Comparison of ENCODE assay signal across 8 cellular contexts in genomic region chr11:102306048-102306575, GRCh38. TPM values are rescaled to one million over a fixed set of nuclear protein-coding genes. Genes with fewer than 3 reads are reported as not detected.
DNase-seq lines count a peak whose midpoint lies in the region; ATAC-seq and TF ChIP-seq lines count a peak whose summit lies in the region.

No MANE protein-coding gene starts in this region.

- no peaks in the 10 kb centered on the region for H3K27me3 Mint-ChIP-seq in T-helper 2 cell treated with Interferon-gamma antibody and Interleukin-4, amounts not matched to agents 5 μg/mL and 100 μg/mL, for 36 hours (ENCODE audit: low read depth)

- DNase-seq in right cardiac atrium (no peak), Right ventricle myocardium inferior (ENCODE audit: missing footprints) (no peak), NCI-H524 treated with DMSO at 0.1 percent for 48 hours (lab: John Stamatoyannopoulos, UW) (no peak), NCI-H1092 (lab: John Stamatoyannopoulos, UW) (no peak), iPS-NIHi11 (ENCODE audit: low spot score) (no peak)
- no peak for DNase-seq in T-helper 2 cell treated with Interferon-gamma antibody and Interleukin-4, amounts not matched to agents 5 μg/mL and 100 μg/mL, for 36 hours (ENCODE audit: low spot score)

- H3K27me3 ChIP-seq in right cardiac atrium (ENCODE audit: control insufficient read depth, insufficient read depth) (no peaks in the 10 kb centered on the region), liver (ENCODE audit: control insufficient read depth in 4 of 4, insufficient read depth in 4 of 4, low read length in 3 of 4) (no peaks in the 10 kb centered on the region)

- H3K9me3 Mint-ChIP-seq in T-helper 2 cell treated with Interferon-gamma antibody and Interleukin-4, amounts not matched to agents 5 μg/mL and 100 μg/mL, for 36 hours, result peaks cover 29% of the 10 kb centered on the region

- WGBS in right cardiac atrium, result 78% methylated on average over 5 of the region's 5 CpGs
- WGBS in liver, result 80% methylated on average over 5 of the region's 5 CpGs

- H3K9me3 ChIP-seq in right cardiac atrium (ENCODE audit: control insufficient read depth, low read length), result no peaks in the 10 kb centered on the region
- H3K9me3 ChIP-seq in liver (ENCODE audit: control insufficient read depth in 4 of 4, low read length in 3 of 4), result peaks cover 0 to 7% (median 1%) of the 10 kb centered on the region in 4 donors

- ATAC-seq in right cardiac atrium, result peak in 1 of 2 donors; percentile 49
- ATAC-seq in Right ventricle myocardium inferior, result no peak
- ATAC-seq in GM18867 (IDR thresholded peaks at IDR 0.05; ENCODE audit: unreplicated experiment), result no peak

- peak overlapping the region; percentile 13 for H3K27ac ChIP-seq in right cardiac atrium (ENCODE audit: low read length)
- H3K27ac ChIP-seq in liver (ENCODE audit: low read depth in 1 of 2, low read length in 2 of 2), result no peak overlapping the region

- H3K4me1 Mint-ChIP-seq in T-helper 2 cell treated with Interferon-gamma antibody and Interleukin-4, amounts not matched to agents 5 μg/mL and 100 μg/mL, for 36 hours (ENCODE audit: low read depth), result peaks cover 59% of the 10 kb centered on the region

- H3K27ac Mint-ChIP-seq in T-helper 2 cell treated with Interferon-gamma antibody and Interleukin-4, amounts not matched to agents 5 μg/mL and 100 μg/mL, for 36 hours, result peak overlapping the region; percentile 51

- H3K4me3 Mint-ChIP-seq in T-helper 2 cell treated with Interferon-gamma antibody and Interleukin-4, amounts not matched to agents 5 μg/mL and 100 μg/mL, for 36 hours, result peak overlapping the region; percentile 69

- TF ChIP-seq CTCF in liver (IDR thresholded peaks at IDR 0.05; ENCODE audit: low read depth, low read length, missing input control), result no peak

- intact Hi-C loops in right cardiac atrium (cut with DNase I), result no loop called here
- intact Hi-C loops in Right ventricle myocardium inferior (cut with DNase I), result no loop called here

- H3K4me1 ChIP-seq in right cardiac atrium (ENCODE audit: control insufficient read depth, insufficient read depth, low read length) (no peaks in the 10 kb centered on the region), liver (ENCODE audit: control insufficient read depth in 4 of 4, insufficient read depth in 4 of 4, low read length in 3 of 4) (no peaks in the 10 kb centered on the region)

- peaks cover 22% of the 10 kb centered on the region for H3K36me3 Mint-ChIP-seq in T-helper 2 cell treated with Interferon-gamma antibody and Interleukin-4, amounts not matched to agents 5 μg/mL and 100 μg/mL, for 36 hours (ENCODE audit: low read depth)

- H3K4me3 ChIP-seq in right cardiac atrium (ENCODE audit: low read length) (no peak overlapping the region), liver (ENCODE audit: low read depth in 1 of 3, low read length in 3 of 3) (no peak overlapping the region)

- H3K9ac ChIP-seq in liver (ENCODE audit: low read depth in 1 of 2, low read length in 2 of 2), result no peak overlapping the region

- no peak for TF ChIP-seq RAD21 in liver (IDR thresholded peaks at IDR 0.05)

- H3K36me3 ChIP-seq in liver (ENCODE audit: control insufficient read depth in 4 of 4, insufficient read depth in 3 of 4, low read depth in 1 of 4, low read length in 3 of 4), result no peaks in the 10 kb centered on the region

TF ChIP-seq in liver, 16 proteins besides CTCF, POLR2A, EP300 and RAD21:
- no peak for TF ChIP-seq ATF3 (IDR thresholded peaks at IDR 0.05)
- TF ChIP-seq SP1 (IDR thresholded peaks at IDR 0.05), result peak; percentile 10

RNA-seq across cellular contexts. Expression of gene BIRC3, which starts 11.2 kb away (rescaled TPM):
- total RNA-seq in right cardiac atrium, result 10 to 100 TPM in 3 of 4 donors, 1 to 10 TPM in 1; 8.7 to 11.9 (median 11.7) TPM
- polyA plus RNA-seq in right cardiac atrium, result 6.2 TPM
- 10.6 TPM for total RNA-seq in Right ventricle myocardium inferior
- total RNA-seq in liver, result 1 to 10 TPM; 1.4 to 8.1 TPM
- polyA plus RNA-seq in liver, result 1 to 10 TPM; 1.9 to 4.0 TPM

RNA-seq across cellular contexts. Expression of gene BIRC2, which starts 40.9 kb away (rescaled TPM):
- 10 to 100 TPM; 29.6 to 35.0 (median 31.9) TPM for total RNA-seq in right cardiac atrium
- polyA plus RNA-seq in right cardiac atrium, result 21.1 TPM
- total RNA-seq in Right ventricle myocardium inferior, result 32.4 TPM
- total RNA-seq in liver, result 10 to 100 TPM; 33.0 to 46.7 TPM
- polyA plus RNA-seq in liver, result 10 to 100 TPM; 14.1 to 25.9 TPM
